ENCODE assay signal across 16 cellular contexts in genomic region chr17:14688134-14688533, GRCh38.
DNase-seq lines count a peak whose midpoint lies in the region; ATAC-seq and TF ChIP-seq lines count a peak whose summit lies in the region.
"Had no signal": no experiment of that assay in that cellular context is flagged by ENCODE, and none has a peak within 500 bp of the region (broad histone marks: within the 10 kb centered on the region; RNA-seq: fewer than 3 reads in every experiment).

No MANE protein-coding gene starts in this region.

- 58 to 69% (median 65%) methylated on average over 3 of the region's 3 CpGs for WGBS in heart left ventricle, 4 donors
- WGBS in smooth muscle cell (ENCODE audit: low lambda C conversion rate), result 85% methylated on average over 3 of the region's 3 CpGs

- H3K27me3 ChIP-seq in cardiac muscle cell, result no peaks in the 10 kb centered on the region
- no peaks in the 10 kb centered on the region for H3K27me3 ChIP-seq in heart left ventricle
- H3K27me3 ChIP-seq in smooth muscle cell (ENCODE audit: low read depth), result no peaks in the 10 kb centered on the region
- H3K27me3 ChIP-seq in upper lobe of right lung, result peaks cover 4% of the 10 kb centered on the region
- H3K27me3 ChIP-seq: stomach had no signal

- H3K4me1 ChIP-seq in cardiac muscle cell (ENCODE audit: low read depth) (no peaks in the 10 kb centered on the region), heart left ventricle (no peaks in the 10 kb centered on the region), smooth muscle cell (ENCODE audit: low read depth) (no peaks in the 10 kb centered on the region), upper lobe of right lung (no peaks in the 10 kb centered on the region)
- H3K4me1 ChIP-seq: stomach had no signal

- H3K9ac ChIP-seq in smooth muscle cell (ENCODE audit: low read depth), result no peak overlapping the region

- no peaks in the 10 kb centered on the region for H3K9me3 ChIP-seq in cardiac muscle cell (ENCODE audit: low read depth)
- H3K9me3 ChIP-seq in heart left ventricle, result peaks cover 0 to 29% (median 5%) of the 10 kb centered on the region in 12 donors
- H3K9me3 ChIP-seq in smooth muscle cell (replicated peaks; ENCODE audit: low read depth), result peaks cover 3% of the 10 kb centered on the region
- no peaks in the 10 kb centered on the region for H3K9me3 ChIP-seq in upper lobe of right lung

- H4K20me1 ChIP-seq in smooth muscle cell (ENCODE audit: low read depth), result no peaks in the 10 kb centered on the region

- DNase-seq in cardiac muscle cell (ENCODE audit: low read depth in 1 of 2, low spot score in 1 of 2) (no peak), heart left ventricle (no peak), OCI-M1 (lab: John Stamatoyannopoulos, UW) (peak; percentile 36), epithelial cell of esophagus (ENCODE audit: low read depth) (no peak), smooth muscle cell (lab: John Stamatoyannopoulos, UW; ENCODE audit: unreplicated experiment) (no peak), upper lobe of right lung (no peak)
- no peak for DNase-seq in activated CD8-positive, alpha-beta memory T cell treated with anti-CD3 and anti-CD28 coated beads for 24 hours
- DNase-seq: activated gamma-delta T cell treated with Interleukin-2 at 50 U/mL for 16 hours; COR-L47; left ventricle myocardium superior; naive thymus-derived CD8-positive, alpha-beta T cell; NCI-H187 treated with DMSO at 0.1 percent for 48 hours; RPMI8226; stimulated activated CD4-positive, alpha-beta T cell treated with anti-CD3 and anti-CD28 coated beads, Interleukin-15, amount 100 ng/mL, for 24 hours; stomach had no signal

- H3K36me3 ChIP-seq in cardiac muscle cell (no peaks in the 10 kb centered on the region), heart left ventricle (no peaks in the 10 kb centered on the region), smooth muscle cell (ENCODE audit: low read depth) (peaks cover 3% of the 10 kb centered on the region), upper lobe of right lung (no peaks in the 10 kb centered on the region)
- H3K36me3 ChIP-seq: stomach had no signal

- H3K4me3 ChIP-seq in cardiac muscle cell (no peak overlapping the region), heart left ventricle (no peak overlapping the region), epithelial cell of esophagus (ENCODE audit: low read length) (no peak overlapping the region), smooth muscle cell (no peak overlapping the region), upper lobe of right lung (no peak overlapping the region)
- H3K4me3 ChIP-seq: stomach had no signal

- H3F3A ChIP-seq in smooth muscle cell (ENCODE audit: low read depth), result no peaks in the 10 kb centered on the region

- no peak overlapping the region for H3K27ac ChIP-seq in cardiac muscle cell
- H3K27ac ChIP-seq in heart left ventricle, result no peak overlapping the region
- H3K27ac ChIP-seq in smooth muscle cell (ENCODE audit: low read depth), result no peak overlapping the region
- no peak overlapping the region for H3K27ac ChIP-seq in upper lobe of right lung
- H3K27ac ChIP-seq: stomach had no signal

- peak; percentile 9 for TF ChIP-seq CTCF in cardiac muscle cell (IDR thresholded peaks at IDR 0.05; ENCODE audit: low read depth, low read length)
- no peak for TF ChIP-seq CTCF in heart left ventricle (IDR thresholded peaks at IDR 0.05)
- peak; percentile 29 for TF ChIP-seq CTCF in epithelial cell of esophagus (IDR thresholded peaks at IDR 0.05; ENCODE audit: insufficient read depth, low read depth, low read length, missing control alignments)
- peak; percentile 7 for TF ChIP-seq CTCF in smooth muscle cell (IDR thresholded peaks at IDR 0.05; ENCODE audit: borderline replicate concordance, insufficient read depth, poor library complexity, severe bottlenecking)
- no peak for TF ChIP-seq CTCF in upper lobe of right lung (IDR thresholded peaks at IDR 0.05)

- no peaks in the 10 kb centered on the region for H3K79me2 ChIP-seq in smooth muscle cell (ENCODE audit: low read depth)

- ATAC-seq in heart left ventricle, result no peak
- no peak for ATAC-seq in HG02870 (IDR thresholded peaks at IDR 0.05; ENCODE audit: unreplicated experiment)
- no peak for ATAC-seq in upper lobe of right lung
- ATAC-seq: left ventricle myocardium superior; naive thymus-derived CD8-positive, alpha-beta T cell had no signal

- TF ChIP-seq POLR2A in heart left ventricle (IDR thresholded peaks at IDR 0.05), result no peak

- intact Hi-C loops in heart left ventricle (cut with DNase I) (no loop called here), upper lobe of right lung (cut with DNase I) (no loop called here)

- H2AFZ ChIP-seq in smooth muscle cell (ENCODE audit: low read depth), result no peak overlapping the region

- H3K4me2 ChIP-seq in smooth muscle cell, result no peak overlapping the region

Comparison
In these comparisons a context has a peak if more than half of its experiments do, and no peak if none do; other contexts are left out.
1. CTCF ChIP-seq: peak in cardiac muscle cell (single experiment), epithelial cell of esophagus (single experiment) and smooth muscle cell (single experiment); none in heart left ventricle (0 of 12) and upper lobe of right lung (single experiment).